In the genomic region with DNA sequence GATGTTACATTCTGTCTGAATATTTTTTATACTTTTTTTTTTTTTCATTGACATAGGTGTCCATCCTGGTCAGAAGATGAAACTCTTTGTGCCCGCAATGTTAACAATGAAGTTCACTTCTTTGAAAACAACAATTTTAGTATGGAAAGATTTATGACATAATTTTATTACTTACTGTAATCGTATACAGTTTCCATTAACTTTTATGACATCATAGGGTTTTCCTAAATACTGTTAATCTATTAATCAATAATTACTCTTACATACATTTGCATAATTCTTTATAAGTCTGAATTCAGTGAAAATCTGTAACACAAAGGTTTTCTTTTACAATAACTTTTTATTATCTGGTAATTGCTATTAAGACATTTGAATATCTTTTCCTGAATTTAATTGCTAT, we compare ENCODE assay signal across 9 cellular contexts.
"Had no signal": no experiment of that assay in that cellular context is flagged by ENCODE, and none has a peak within 500 bp of the region (broad histone marks: within the 10 kb centered on the region; RNA-seq: fewer than 3 reads in every experiment).

No MANE protein-coding gene starts in this region.

- H3K9me3 ChIP-seq: HAP-1 had no signal

- H3K4me3 ChIP-seq: GM23248, HAP-1, K562 had no signal

- DNase-seq: GM23248, GOT3, H7, IMR-90, KG1 had no signal

- H2AFZ ChIP-seq: GM23248 had no signal

- FAIRE-seq: K562 had no signal

- H3K9ac ChIP-seq: GM23248 had no signal

- H3K4me1 ChIP-seq: HAP-1 had no signal

- ATAC-seq: HCT116, K562 had no signal

- H3K27ac ChIP-seq: GM23248, HL-60 had no signal
